ENCODE assay signal across 8 cellular contexts in genomic region chr21:46323227-46323709, GRCh38. TPM values are rescaled to one million over a fixed set of nuclear protein-coding genes. Genes with fewer than 3 reads are reported as not detected.
DNase-seq lines count a peak whose midpoint lies in the region; ATAC-seq and FAIRE-seq lines count a peak whose summit lies in the region.

No MANE protein-coding gene starts in this region.

- DNase-seq in activated CD4-positive, alpha-beta T cell treated with anti-CD3 and anti-CD28 coated beads for 48 hours = peak; percentile 55
- DNase-seq in activated CD4-positive, alpha-beta T cell treated with anti-CD3 and anti-CD28 coated beads for 4 hours = no peak
- no peak for DNase-seq in activated T-helper 2 cell treated with anti-CD3 and anti-CD28 coated beads, Interferon-gamma antibody, Interleukin-2, Interleukin-4, amounts not matched to agents 10 μg/mL and 5 μg/mL and 100 μg/mL, durations not matched to agents 14 hours and 24 hours and 36 hours (ENCODE audit: low spot score)
- peak in 4 of 49 donors; percentile 35 to 62 (median 56) for DNase-seq in substantia nigra (lab: John Stamatoyannopoulos, UW)
- DNase-seq in RCC 7860 (ENCODE audit: low spot score) = no peak
- no peak for DNase-seq in NCI-H524 (lab: John Stamatoyannopoulos, UW)

- H3K4me1 ChIP-seq in iPS-20b (ENCODE audit: insufficient read depth, low read length) = peaks cover 13% of the 10 kb centered on the region

- H3K9me3 Mint-ChIP-seq in activated T-helper 2 cell treated with anti-CD3 and anti-CD28 coated beads, Interferon-gamma antibody, Interleukin-2, Interleukin-4, amounts not matched to agents 10 μg/mL and 5 μg/mL and 100 μg/mL, durations not matched to agents 14 hours and 24 hours and 36 hours = no peaks in the 10 kb centered on the region

- peak overlapping the region; percentile 85 for H3K4me3 ChIP-seq in iPS-20b (ENCODE audit: low read length)

- H3K27ac ChIP-seq in iPS-20b (ENCODE audit: low read length) (peak overlapping the region; percentile 92), substantia nigra (ENCODE audit: low read depth, low read length, poor library complexity, severe bottlenecking) (peak overlapping the region; percentile 42)

- H3K36me3 ChIP-seq in iPS-20b (ENCODE audit: insufficient read depth, low read depth, low read length) = peaks cover 28% of the 10 kb centered on the region

- intact Hi-C loops in activated T-helper 2 cell treated with anti-CD3 and anti-CD28 coated beads, Interferon-gamma antibody, Interleukin-2, Interleukin-4, amounts not matched to agents 10 μg/mL and 5 μg/mL and 100 μg/mL, durations not matched to agents 14 hours and 24 hours and 36 hours (cut with micrococcal nuclease) = loop anchor here (10.0 kb wide), 1 partner anchor 348 kb away; no protein-coding TSS in a partner anchor

- peak; percentile 6 for ATAC-seq in HG03108 (IDR thresholded peaks at IDR 0.05; ENCODE audit: unreplicated experiment)

- no peaks in the 10 kb centered on the region for H3K27me3 ChIP-seq in iPS-20b (ENCODE audit: insufficient read depth, low read length)

- no peaks in the 10 kb centered on the region for H3K27me3 Mint-ChIP-seq in activated T-helper 2 cell treated with anti-CD3 and anti-CD28 coated beads, Interferon-gamma antibody, Interleukin-2, Interleukin-4, amounts not matched to agents 10 μg/mL and 5 μg/mL and 100 μg/mL, durations not matched to agents 14 hours and 24 hours and 36 hours (ENCODE audit: low read depth)

- H3K27ac Mint-ChIP-seq in activated T-helper 2 cell treated with anti-CD3 and anti-CD28 coated beads, Interferon-gamma antibody, Interleukin-2, Interleukin-4, amounts not matched to agents 10 μg/mL and 5 μg/mL and 100 μg/mL, durations not matched to agents 14 hours and 24 hours and 36 hours = peak overlapping the region; percentile 93

- peak overlapping the region; percentile 96 for H3K9ac ChIP-seq in iPS-20b (ENCODE audit: low read depth, low read length)

- H3K9me3 ChIP-seq in iPS-20b (ENCODE audit: insufficient read depth, low read depth, low read length) = no peaks in the 10 kb centered on the region

- H3K4me3 Mint-ChIP-seq in activated T-helper 2 cell treated with anti-CD3 and anti-CD28 coated beads, Interferon-gamma antibody, Interleukin-2, Interleukin-4, amounts not matched to agents 10 μg/mL and 5 μg/mL and 100 μg/mL, durations not matched to agents 14 hours and 24 hours and 36 hours (ENCODE audit: low read depth) = peak overlapping the region; percentile 97

- FAIRE-seq in RCC 7860 (lab: Jason Lieb, UNC) = no peak

- peaks cover 49% of the 10 kb centered on the region for H3K36me3 Mint-ChIP-seq in activated T-helper 2 cell treated with anti-CD3 and anti-CD28 coated beads, Interferon-gamma antibody, Interleukin-2, Interleukin-4, amounts not matched to agents 10 μg/mL and 5 μg/mL and 100 μg/mL, durations not matched to agents 14 hours and 24 hours and 36 hours (ENCODE audit: low read depth)

- peaks cover 30% of the 10 kb centered on the region for H3K4me1 Mint-ChIP-seq in activated T-helper 2 cell treated with anti-CD3 and anti-CD28 coated beads, Interferon-gamma antibody, Interleukin-2, Interleukin-4, amounts not matched to agents 10 μg/mL and 5 μg/mL and 100 μg/mL, durations not matched to agents 14 hours and 24 hours and 36 hours (ENCODE audit: low read depth)

RNA-seq across cellular contexts. Expression of gene C21orf58, which starts 0.4 kb away (rescaled TPM):
- 32.2 and 32.8 TPM in 2 replicates for total RNA-seq in activated T-helper 2 cell treated with anti-CD3 and anti-CD28 coated beads, Interferon-gamma antibody, Interleukin-2, Interleukin-4, amounts not matched to agents 10 μg/mL and 5 μg/mL and 100 μg/mL, durations not matched to agents 14 hours and 24 hours and 36 hours

RNA-seq across cellular contexts. Expression of gene PCNT, which starts 0.7 kb away (rescaled TPM):
- 55.8 and 58.8 TPM in 2 replicates for total RNA-seq in activated T-helper 2 cell treated with anti-CD3 and anti-CD28 coated beads, Interferon-gamma antibody, Interleukin-2, Interleukin-4, amounts not matched to agents 10 μg/mL and 5 μg/mL and 100 μg/mL, durations not matched to agents 14 hours and 24 hours and 36 hours

RNA-seq across cellular contexts. Expression of gene YBEY, which starts 37.1 kb away (rescaled TPM):
- total RNA-seq in activated T-helper 2 cell treated with anti-CD3 and anti-CD28 coated beads, Interferon-gamma antibody, Interleukin-2, Interleukin-4, amounts not matched to agents 10 μg/mL and 5 μg/mL and 100 μg/mL, durations not matched to agents 14 hours and 24 hours and 36 hours = 14.4 and 15.3 TPM in 2 replicates

RNA-seq across cellular contexts. Expression of gene MCM3AP, which starts 37.9 kb away (rescaled TPM):
- 123 and 138 TPM in 2 replicates for total RNA-seq in activated T-helper 2 cell treated with anti-CD3 and anti-CD28 coated beads, Interferon-gamma antibody, Interleukin-2, Interleukin-4, amounts not matched to agents 10 μg/mL and 5 μg/mL and 100 μg/mL, durations not matched to agents 14 hours and 24 hours and 36 hours
